In the genomic region with DNA sequence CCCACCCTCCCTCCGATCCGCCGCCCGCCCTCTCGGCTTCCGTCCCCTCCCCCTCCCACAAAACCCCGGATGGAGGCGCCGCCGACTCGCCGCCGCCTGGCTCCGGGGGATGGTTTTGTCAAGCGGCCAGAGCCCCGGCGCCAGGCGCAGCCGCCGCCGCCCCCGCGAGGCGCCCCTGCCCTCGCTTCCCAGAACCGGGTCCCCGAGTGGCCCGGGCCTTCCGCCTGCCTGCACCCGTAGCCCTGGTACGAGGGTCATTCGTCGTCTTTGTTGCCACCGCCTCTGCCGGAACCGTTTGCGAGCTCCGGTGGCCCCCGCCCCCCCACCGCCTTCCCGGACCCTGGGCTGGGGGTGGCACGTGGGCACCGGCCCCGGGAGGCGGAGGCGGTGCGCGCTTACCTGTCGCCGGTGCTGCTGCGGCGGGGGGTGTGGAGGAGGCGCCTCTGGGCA, we compare ENCODE assay signal across 9 cellular contexts. TPM values are rescaled to one million over a fixed set of nuclear protein-coding genes. Genes with fewer than 3 reads are reported as not detected.
DNase-seq lines count a peak whose midpoint lies in the region; ATAC-seq, FAIRE-seq and TF ChIP-seq lines count a peak whose summit lies in the region.
"Had no signal": no experiment of that assay in that cellular context is flagged by ENCODE, and none has a peak within 500 bp of the region (broad histone marks: within the 10 kb centered on the region; RNA-seq: fewer than 3 reads in every experiment).

No MANE protein-coding gene starts in this region.

- H3K36me3 Mint-ChIP-seq in MCF 10A (ENCODE audit: insufficient read depth, unreplicated experiment): peaks cover 15% of the 10 kb centered on the region

- H3K27ac Mint-ChIP-seq in MCF 10A (ENCODE audit: low read depth, unreplicated experiment): no peak overlapping the region

- peaks cover 4% of the 10 kb centered on the region for H3K27me3 ChIP-seq in Loucy (ENCODE audit: insufficient read depth, low read length, poor library complexity, severe bottlenecking)
- H3K27me3 ChIP-seq in small intestine (ENCODE audit: control insufficient read depth in 2 of 2, insufficient read depth in 2 of 2, low read length in 2 of 2): no peaks in the 10 kb centered on the region

- CTCF ChIA-PET in MCF 10A (lab: Yijun Ruan, JAX): no interaction called here

- H3K27me3 Mint-ChIP-seq in MCF 10A (ENCODE audit: insufficient read depth, unreplicated experiment): no peaks in the 10 kb centered on the region

- H3K79me2 ChIP-seq in Loucy (ENCODE audit: insufficient read depth, low read length): peaks cover 78% of the 10 kb centered on the region

- H3K4me3 ChIP-seq in Loucy (ENCODE audit: low read length, poor library complexity, severe bottlenecking): peak overlapping the region; percentile 89
- peak overlapping the region; percentile 91 to 98 for H3K4me3 ChIP-seq in small intestine (ENCODE audit: low read depth in 1 of 2, low read length in 2 of 2)

- WGBS in small intestine, 3 donors: 0 to 2% (median 1%) methylated on average over 14 to 52 of the region's 53 CpGs

- peaks cover 48% of the 10 kb centered on the region for H4K20me1 ChIP-seq in Loucy (ENCODE audit: insufficient read depth, low read length, poor library complexity, severe bottlenecking)

- H3K27ac ChIP-seq in VCaP (peak overlapping the region; percentile 99), small intestine (ENCODE audit: low read depth in 1 of 2, low read length in 1 of 2) (peak overlapping the region; percentile 96 to 98)

- no peak for FAIRE-seq in small intestine (lab: Jason Lieb, UNC)
- FAIRE-seq: islet of Langerhans had no signal

- H3K4me1 Mint-ChIP-seq in MCF 10A (ENCODE audit: insufficient read depth, unreplicated experiment): peaks cover 26% of the 10 kb centered on the region

- peaks cover 45% of the 10 kb centered on the region for H3K4me1 ChIP-seq in Loucy (ENCODE audit: insufficient read depth, low read length, poor library complexity, severe bottlenecking)
- peaks cover 2 to 12% of the 10 kb centered on the region in 2 donors for H3K4me1 ChIP-seq in small intestine (ENCODE audit: control insufficient read depth in 2 of 2, insufficient read depth in 1 of 2, low read depth in 1 of 2, low read length in 1 of 2)

- H3K9me3 ChIP-seq in Loucy (ENCODE audit: insufficient read depth, low read depth, low read length) (no peaks in the 10 kb centered on the region), small intestine (ENCODE audit: control insufficient read depth, low read depth) (no peaks in the 10 kb centered on the region)

- TF ChIP-seq CTCF in Loucy (conservative IDR thresholded peaks at IDR 0.05; ENCODE audit: low read length): no peak
- TF ChIP-seq CTCF in VCaP (conservative IDR thresholded peaks at IDR 0.05): no peak
- TF ChIP-seq CTCF in MCF 10A (IDR thresholded peaks at IDR 0.05; ENCODE audit: unreplicated experiment): no peak

- H3K9me2 ChIP-seq in Loucy (replicated peaks; ENCODE audit: low read depth, low read length): no peaks in the 10 kb centered on the region

- BruUV-seq in MCF 10A (replicated peaks; lab: Mats Ljungman, UMichigan): no TSS peak

- H3K4me2 ChIP-seq in Loucy (ENCODE audit: low read depth, low read length, poor library complexity, severe bottlenecking): peak overlapping the region; percentile 53

- intact Hi-C loops in MCF 10A (cut with micrococcal nuclease): loop anchor here (2.0 kb wide), 1 partner anchor 62 kb away; the partner anchor contains the start of gene RMND1

- peak; percentile 2 for ATAC-seq in GM21786 (IDR thresholded peaks at IDR 0.05; ENCODE audit: unreplicated experiment)

- peak overlapping the region; percentile 88 for H3K4me3 Mint-ChIP-seq in MCF 10A (ENCODE audit: unreplicated experiment)

- H3K36me3 ChIP-seq in Loucy (ENCODE audit: insufficient read depth, low read length) (no peaks in the 10 kb centered on the region), small intestine (ENCODE audit: control insufficient read depth in 2 of 2, insufficient read depth in 2 of 2, low read length in 2 of 2) (no peaks in the 10 kb centered on the region)

- H2AFZ ChIP-seq in Loucy (ENCODE audit: low read length): peak overlapping the region; percentile 48; the same call in 1 of the 2 replicates

- H3F3A ChIP-seq in Loucy (ENCODE audit: low read depth): peaks cover 10% of the 10 kb centered on the region

- no peaks in the 10 kb centered on the region for H3K9me3 Mint-ChIP-seq in MCF 10A (ENCODE audit: unreplicated experiment)

- POLR2A ChIA-PET in MCF 10A (lab: Yijun Ruan, JAX): interaction anchor here (0.6 to 4.0 kb wide), 17 partner anchors 9 to 1673 kb away, joined by 3 to 70 read pairs (median 4); partner anchors contain the start of genes LATS1, MTHFD1L and RMND1

- H3K9ac ChIP-seq in Loucy (ENCODE audit: low read depth, low read length, poor library complexity, severe bottlenecking): peak overlapping the region; percentile 89

- DNase-seq in ELF-1 (ENCODE audit: low read depth, low spot score) (peak; percentile 66), MCF 10A (ENCODE audit: unreplicated experiment) (peak; percentile 63), iPS-NIHi7 (ENCODE audit: extremely low spot score) (peak; percentile 57), small intestine (peak; percentile 60), superior temporal gyrus (ENCODE audit: extremely low spot score) (no peak)

RNA-seq across cellular contexts. Expression of gene ZBTB2, which starts 0.3 kb away (rescaled TPM):
- total RNA-seq in MCF 10A (2022): 10.7 and 15.6 TPM in 2 replicates
- 1 to 10 TPM; 7.1 to 8.7 (median 8.1) TPM for polyA plus RNA-seq in small intestine
